ENCODE assay signal across 30 cellular contexts in the genomic region with DNA sequence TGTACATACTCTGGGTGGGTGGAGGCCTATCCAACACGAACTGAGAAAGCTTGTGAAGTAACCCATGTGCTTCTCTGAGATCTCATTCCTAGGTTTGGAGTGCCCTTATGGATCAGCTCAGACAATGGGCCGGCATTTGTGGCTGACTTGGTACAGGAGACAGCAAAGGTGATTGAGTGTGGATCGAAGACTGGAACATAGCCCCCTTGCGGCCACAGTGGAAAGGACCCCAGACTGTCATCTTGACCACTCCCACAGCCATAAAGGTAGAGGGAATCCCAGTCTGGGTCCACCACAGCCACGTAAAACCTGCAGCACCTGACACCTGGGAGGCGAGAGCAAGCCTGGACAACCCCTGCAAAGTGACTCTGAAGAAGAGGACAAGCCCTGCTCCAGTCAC.
"Had no signal": no experiment of that assay in that cellular context is flagged by ENCODE, and none has a peak within 500 bp of the region (broad histone marks: within the 10 kb centered on the region; RNA-seq: fewer than 3 reads in every experiment).

No MANE protein-coding gene starts in this region.

- DNase-seq: activated CD4-positive, alpha-beta T cell treated with anti-CD3 and anti-CD28 coated beads, Interleukin-2, amount 10 ng/mL, durations not matched to agents 24 days and 14 days; activated CD4-positive, alpha-beta T cell treated with anti-CD3 and anti-CD28 coated beads, Interleukin-2, amount 50 U/mL, for 4 hours; activated CD8-positive, alpha-beta T cell treated with anti-CD3 and anti-CD28 coated beads for 36 hours; activated effector memory CD4-positive, alpha-beta T cell treated with anti-CD3 and anti-CD28 coated beads, Interleukin-2, amount 50 U/mL, for 16 hours; activated naive CD4-positive, alpha-beta T cell; activated naive CD4-positive, alpha-beta T cell treated with anti-CD3 and anti-CD28 coated beads, Interleukin-2, amount 50 U/mL, for 16 hours; activated naive CD8-positive, alpha-beta T cell treated with anti-CD3 and anti-CD28 coated beads for 36 hours; activated T-cell treated with anti-CD3 and anti-CD28 coated beads, Interleukin-2, amount 50 U/mL, for 1 hour; activated T-cell treated with anti-CD3 and anti-CD28 coated beads, Interleukin-2, amount 50 U/mL, for 72 hours; amniotic stem cell; aorta; brain microvascular endothelial cell; central memory CD4-positive, alpha-beta T cell; MM.1S; MV-4-11; NCI-H1092; NCI-H1436 treated with DMSO at 0.1 percent for 48 hours; NCI-H1694 treated with DMSO at 0.1 percent for 48 hours; NCI-H2029; NCI-H345; NCI-H524 treated with DMSO at 0.1 percent for 48 hours; NCI-H748 treated with DMSO at 0.1 percent for 48 hours; NK-92 treated with Interleukin-12 subunit alpha and Interleukin-12 subunit beta, amount 100 ng/mL, for 24 hours; PC-9; SIG-M5; T1000; WERI-Rb-1 had no signal

- H3K4me1 Mint-ChIP-seq: activated CD4-positive, alpha-beta T cell treated with anti-CD3 and anti-CD28 coated beads, Interleukin-2, amount 10 ng/mL, durations not matched to agents 24 days and 14 days; activated naive CD8-positive, alpha-beta T cell treated with anti-CD3 and anti-CD28 coated beads for 36 hours; activated T-helper 17 cell treated with anti-CD3 and anti-CD28 coated beads, Interleukin-2, amount 50 U/mL, for 72 hours had no signal

- H3K27me3 Mint-ChIP-seq: activated CD4-positive, alpha-beta T cell treated with anti-CD3 and anti-CD28 coated beads, Interleukin-2, amount 10 ng/mL, durations not matched to agents 24 days and 14 days; activated CD8-positive, alpha-beta T cell treated with anti-CD3 and anti-CD28 coated beads for 36 hours; activated naive CD8-positive, alpha-beta T cell treated with anti-CD3 and anti-CD28 coated beads for 36 hours; activated T-helper 17 cell treated with anti-CD3 and anti-CD28 coated beads, Interleukin-2, amount 50 U/mL, for 72 hours had no signal

- H3K4me3 ChIP-seq: PC-9, SK-N-MC had no signal

- H3K27ac ChIP-seq: brain microvascular endothelial cell, KMS-11, PC-9, SK-N-MC, WERI-Rb-1 had no signal

- H3K27me3 ChIP-seq: brain microvascular endothelial cell had no signal

- H3K27ac Mint-ChIP-seq: activated CD4-positive, alpha-beta T cell treated with anti-CD3 and anti-CD28 coated beads, Interleukin-2, amount 10 ng/mL, durations not matched to agents 24 days and 14 days; activated CD8-positive, alpha-beta T cell treated with anti-CD3 and anti-CD28 coated beads for 36 hours; activated naive CD8-positive, alpha-beta T cell treated with anti-CD3 and anti-CD28 coated beads for 36 hours; activated T-cell treated with anti-CD3 and anti-CD28 coated beads, Interleukin-2, amount 50 U/mL, for 72 hours; activated T-helper 17 cell treated with anti-CD3 and anti-CD28 coated beads, Interleukin-2, amount 50 U/mL, for 72 hours had no signal

- H3K36me3 ChIP-seq: brain microvascular endothelial cell, WERI-Rb-1 had no signal

- H3K36me3 Mint-ChIP-seq: activated naive CD8-positive, alpha-beta T cell treated with anti-CD3 and anti-CD28 coated beads for 36 hours had no signal

- H3K4me3 Mint-ChIP-seq: activated CD4-positive, alpha-beta T cell treated with anti-CD3 and anti-CD28 coated beads, Interleukin-2, amount 10 ng/mL, durations not matched to agents 24 days and 14 days; activated CD8-positive, alpha-beta T cell treated with anti-CD3 and anti-CD28 coated beads for 36 hours; activated naive CD8-positive, alpha-beta T cell treated with anti-CD3 and anti-CD28 coated beads for 36 hours; activated T-cell treated with anti-CD3 and anti-CD28 coated beads, Interleukin-2, amount 50 U/mL, for 72 hours; activated T-helper 17 cell treated with anti-CD3 and anti-CD28 coated beads, Interleukin-2, amount 50 U/mL, for 72 hours had no signal
